Comparison of ENCODE assay signal across 16 cellular contexts in the genomic region with DNA sequence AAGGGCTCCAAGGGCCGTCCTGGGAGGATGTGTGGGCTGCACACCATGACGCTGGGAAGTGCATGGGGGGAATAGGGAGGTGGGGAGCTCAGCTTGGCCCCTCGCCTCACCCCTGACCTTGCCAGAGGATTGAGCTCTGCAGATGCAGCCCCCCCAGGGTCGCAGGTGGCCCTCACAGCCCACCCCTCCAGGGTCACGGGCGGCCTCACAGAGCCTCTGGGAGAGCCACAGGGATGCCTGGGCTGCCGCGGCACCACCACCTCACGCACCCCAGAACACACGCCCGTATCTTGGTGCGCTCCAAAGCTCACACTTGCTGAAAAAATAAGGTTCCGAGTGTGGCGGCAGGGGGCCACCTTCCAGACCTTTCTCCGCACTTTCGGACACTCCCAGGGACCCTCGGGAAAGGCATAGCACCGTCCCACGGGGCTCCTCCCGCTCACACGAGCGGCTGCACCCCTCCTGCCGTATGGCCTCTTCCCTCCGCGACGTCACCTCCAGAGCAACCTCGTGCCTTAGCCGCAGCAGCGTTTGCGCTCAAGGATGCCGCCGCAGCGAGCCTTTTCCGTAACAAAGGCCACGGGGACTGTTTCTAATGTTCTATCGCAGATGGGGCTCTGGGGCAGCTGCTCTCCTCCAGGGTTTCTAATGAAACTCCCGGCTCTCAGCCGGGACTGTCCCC.
"Had no signal": no experiment of that assay in that cellular context is flagged by ENCODE, and none has a peak within 500 bp of the region (broad histone marks: within the 10 kb centered on the region; RNA-seq: fewer than 3 reads in every experiment).

No MANE protein-coding gene starts in this region.

- H3K27me3 ChIP-seq: colonic mucosa, thyroid gland had no signal

- H3K9me3 Mint-ChIP-seq: stimulated activated effector memory CD8-positive, alpha-beta T cell treated with anti-CD3 and anti-CD28 coated beads, Interleukin-12 subunit alpha, Interleukin-12 subunit beta, amount 100 ng/mL, for 72 hours; type B pancreatic cell had no signal

- H3K4me3 ChIP-seq: colonic mucosa, smooth muscle cell, suprapubic skin, thyroid gland had no signal

- H3K36me3 Mint-ChIP-seq: type B pancreatic cell had no signal

- H3K9me3 ChIP-seq: colonic mucosa, neutrophil, suprapubic skin, thyroid gland had no signal

- FAIRE-seq: urothelium cell line had no signal

- H3K27ac Mint-ChIP-seq: nephron progenitor cell; stimulated activated effector memory CD8-positive, alpha-beta T cell treated with anti-CD3 and anti-CD28 coated beads, Interleukin-12 subunit alpha, Interleukin-12 subunit beta, amount 100 ng/mL, for 72 hours; type B pancreatic cell had no signal

- H3K27ac ChIP-seq: colonic mucosa, neutrophil, suprapubic skin, thyroid gland had no signal

- H3K36me3 ChIP-seq: colonic mucosa, neutrophil, suprapubic skin, thyroid gland had no signal

- DNase-seq: cerebellar nuclear complex; colonic mucosa; effector CD4-positive, alpha-beta T cell; foreskin melanocyte; naive thymus-derived CD4-positive, alpha-beta T cell; nephron progenitor cell; stimulated activated CD4-positive, alpha-beta T cell treated with anti-CD3 and anti-CD28 coated beads, Interleukin-4, amount 100 ng/mL, for 1 hour; stimulated activated CD8-positive, alpha-beta memory T cell treated with anti-CD3 and anti-CD28 coated beads, Interleukin-4, amount 100 ng/mL, for 48 hours; stimulated activated naive CD8-positive, alpha-beta T cell treated with anti-CD3 and anti-CD28 coated beads, Interleukin-15, Interleukin-2, amounts not matched to agents 100 U/mL and 50 U/mL, for 24 hours; thyroid gland had no signal

- H3K4me3 Mint-ChIP-seq: naive thymus-derived CD4-positive, alpha-beta T cell; nephron progenitor cell; stimulated activated effector memory CD8-positive, alpha-beta T cell treated with anti-CD3 and anti-CD28 coated beads, Interleukin-12 subunit alpha, Interleukin-12 subunit beta, amount 100 ng/mL, for 72 hours; type B pancreatic cell had no signal

- ATAC-seq: naive thymus-derived CD4-positive, alpha-beta T cell; stimulated activated effector memory CD8-positive, alpha-beta T cell treated with anti-CD3 and anti-CD28 coated beads, Interleukin-12 subunit alpha, Interleukin-12 subunit beta, amount 100 ng/mL, for 72 hours; stimulated activated naive CD8-positive, alpha-beta T cell treated with anti-CD3 and anti-CD28 coated beads, Interleukin-15, Interleukin-2, amounts not matched to agents 100 U/mL and 50 U/mL, for 24 hours had no signal

- H3K4me2 ChIP-seq: smooth muscle cell had no signal

- H3K4me1 ChIP-seq: colonic mucosa, suprapubic skin, thyroid gland had no signal
